ENCODE assay signal across 2 cellular contexts in genomic region chr4:39620551-39620950, GRCh38.
TF ChIP-seq lines count a peak whose summit lies in the region.

No MANE protein-coding gene starts in this region.

TF ChIP-seq in SK-N-SH, 30 proteins besides CTCF, POLR2A, EP300 and RAD21 (continued from another document):
- TF ChIP-seq USF1 (IDR thresholded peaks at IDR 0.05; ENCODE audit: borderline replicate concordance, low read depth) = no peak
- TF ChIP-seq REST (IDR thresholded peaks at IDR 0.05; ENCODE audit: low read depth, low read length) = no peak
- no peak for TF ChIP-seq TCF12 (IDR thresholded peaks at IDR 0.05)
- TF ChIP-seq IRF3 (IDR thresholded peaks at IDR 0.05; ENCODE audit: low read depth, low read length) = no peak
- TF ChIP-seq POLR2AphosphoS5 (IDR thresholded peaks at IDR 0.05; ENCODE audit: low read depth, low read length) = no peak
- no peak for TF ChIP-seq MEF2A (IDR thresholded peaks at IDR 0.05; ENCODE audit: borderline replicate concordance, low read depth)
- no peak for TF ChIP-seq FOSL2 (IDR thresholded peaks at IDR 0.05; ENCODE audit: borderline replicate concordance, low read depth)
- no peak for TF ChIP-seq MAX (IDR thresholded peaks at IDR 0.05; ENCODE audit: low read depth)
- no peak for TF ChIP-seq SIN3A (IDR thresholded peaks at IDR 0.05; ENCODE audit: borderline replicate concordance, low read depth, low read length)
- TF ChIP-seq CHD2 (IDR thresholded peaks at IDR 0.05; ENCODE audit: low read length, partially characterized antibody) = no peak
- no peak for TF ChIP-seq USF2 (IDR thresholded peaks at IDR 0.05; ENCODE audit: borderline replicate concordance, low read depth, low read length)
- TF ChIP-seq MXI1 (IDR thresholded peaks at IDR 0.05; ENCODE audit: low read depth, low read length) = no peak
- TF ChIP-seq NFIC (IDR thresholded peaks at IDR 0.05; ENCODE audit: borderline replicate concordance) = no peak
- no peak for TF ChIP-seq RCOR1 (IDR thresholded peaks at IDR 0.05; ENCODE audit: low read length)
- TF ChIP-seq GABPA (IDR thresholded peaks at IDR 0.05; ENCODE audit: low read depth) = no peak
- no peak for TF ChIP-seq ELF1 (IDR thresholded peaks at IDR 0.05)
- TF ChIP-seq PBX3 (IDR thresholded peaks at IDR 0.05) = no peak

TF ChIP-seq in SK-N-SH treated with all-trans-retinoic acid at 6 μM for 48 hours, 23 proteins besides CTCF, POLR2A, EP300 and RAD21 (continued from another document):
- no peak for TF ChIP-seq POU6F1 (CRISPR knock-in tag; IDR thresholded peaks at IDR 0.05; ENCODE audit: borderline replicate concordance, low read depth)
- no peak for TF ChIP-seq TOX (CRISPR knock-in tag; IDR thresholded peaks at IDR 0.05; ENCODE audit: borderline replicate concordance)
TF ChIP-seq in SK-N-SH treated with all-trans-retinoic acid at 6 μM for 48 hours: peak in this region for 0.
